Comparison of ENCODE assay signal across 23 cellular contexts in genomic region chr20:36528875-36529425, GRCh38. TPM values are rescaled to one million over a fixed set of nuclear protein-coding genes. Genes with fewer than 3 reads are reported as not detected.
DNase-seq lines count a peak whose midpoint lies in the region; ATAC-seq, FAIRE-seq and TF ChIP-seq lines count a peak whose summit lies in the region.
"Had no signal": no experiment of that assay in that cellular context is flagged by ENCODE, and none has a peak within 500 bp of the region (broad histone marks: within the 10 kb centered on the region; RNA-seq: fewer than 3 reads in every experiment).

No MANE protein-coding gene starts in this region.

- no peak overlapping the region for H3K4me3 Mint-ChIP-seq in stimulated activated memory B cell treated with anti-CD40 and anti-IgM and Interleukin-4, amounts not matched to agents 10 μg/mL and 1 μg/mL and 100 μg/mL, for 72 hours
- H3K4me3 Mint-ChIP-seq: activated CD8-positive, alpha-beta T cell treated with anti-CD3 and anti-CD28 coated beads, Interleukin-2, amount 10 ng/mL, durations not matched to agents 7 days and 5 days; CD4-positive, alpha-beta memory T cell had no signal

- no peak for FAIRE-seq in GM12878 (lab: Jason Lieb, UNC)
- FAIRE-seq: bronchial epithelial cell, endothelial cell of umbilical vein, GM18507, K562, urothelium cell line had no signal

- peaks cover 25% of the 10 kb centered on the region for H3K36me3 ChIP-seq in cardiac muscle cell
- H3K36me3 ChIP-seq in right atrium auricular region = peaks cover 44% of the 10 kb centered on the region
- peaks cover 4 to 13% of the 10 kb centered on the region in 2 experiments; a peak in 3 of 4 replicates for H3K36me3 ChIP-seq in GM12878 (ENCODE audit: control insufficient read depth in 2 of 2, insufficient read depth in 2 of 2, low read length in 1 of 2)

- H3K27ac Mint-ChIP-seq in stimulated activated memory B cell treated with anti-CD40 and anti-IgM and Interleukin-4, amounts not matched to agents 10 μg/mL and 1 μg/mL and 100 μg/mL, for 72 hours = no peak overlapping the region
- H3K27ac Mint-ChIP-seq: activated CD8-positive, alpha-beta T cell treated with anti-CD3 and anti-CD28 coated beads, Interleukin-2, amount 10 ng/mL, durations not matched to agents 7 days and 5 days; CD4-positive, alpha-beta memory T cell had no signal

- POLR2A ChIA-PET in GM12878 (lab: Charles Lee) = no interaction called here

- H3K79me2 ChIP-seq in GM12878 (ENCODE audit: control insufficient read depth, insufficient read depth, low read length) = no peaks in the 10 kb centered on the region

- no peak overlapping the region for H3K4me2 ChIP-seq in GM12878 (ENCODE audit: control insufficient read depth, insufficient read depth)

- CTCF ChIA-PET in GM12878 (lab: Yijun Ruan, JAX) = interaction anchor here (0.6 kb wide), 1 partner anchor 373 kb away, joined by 3 read pairs; no protein-coding TSS in a partner anchor

- H3K9ac ChIP-seq in GM12878 (ENCODE audit: control insufficient read depth, insufficient read depth, low read length) = no peak overlapping the region

- no peak for TF ChIP-seq CTCF in cardiac muscle cell (IDR thresholded peaks at IDR 0.05; ENCODE audit: low read depth, low read length)
- TF ChIP-seq CTCF in right atrium auricular region (IDR thresholded peaks at IDR 0.05) = no peak
- TF ChIP-seq CTCF in GM12878 (IDR thresholded peaks at IDR 0.05 in 2 of 3, conservative IDR thresholded peaks at IDR 0.05 in 1 of 3; ENCODE audit: control insufficient read depth in 2 of 3, extremely low read depth in 1 of 3, insufficient read depth in 1 of 3, low read depth in 3 of 3, low read length in 3 of 3) = no peak

- no TSS peak for BruUV-seq in GM12878 (replicated peaks; lab: Mats Ljungman, UMichigan)

- H3K27me3 Mint-ChIP-seq in stimulated activated memory B cell treated with anti-CD40 and anti-IgM and Interleukin-4, amounts not matched to agents 10 μg/mL and 1 μg/mL and 100 μg/mL, for 72 hours = no peaks in the 10 kb centered on the region
- H3K27me3 Mint-ChIP-seq: CD4-positive, alpha-beta memory T cell had no signal

- H3K9me3 ChIP-seq in cardiac muscle cell (ENCODE audit: low read depth) (no peaks in the 10 kb centered on the region), right atrium auricular region (no peaks in the 10 kb centered on the region), GM12878 (replicated peaks; ENCODE audit: control insufficient read depth, insufficient read depth, low read length) (no peaks in the 10 kb centered on the region)

- H3K27me3 ChIP-seq in cardiac muscle cell (no peaks in the 10 kb centered on the region), right atrium auricular region (no peaks in the 10 kb centered on the region), GM12878 (replicated peaks in 1 of 2; ENCODE audit: control insufficient read depth in 2 of 2, insufficient read depth in 2 of 2, low read length in 1 of 2) (no peaks in the 10 kb centered on the region)

- in situ Hi-C loops in GM12878 (cut with MboI) = no loop called here

- 0 out of 2 replicates have a peak, but pooled peaks have one; percentile 28 for TF ChIP-seq POLR2A in GM12878 (IDR thresholded peaks at IDR 0.05; ENCODE audit: low read depth, low read length)

- ATAC-seq in GM12878 = no peak
- ATAC-seq in stimulated activated memory B cell treated with anti-CD40 and anti-IgM and Interleukin-4, amounts not matched to agents 10 μg/mL and 1 μg/mL and 100 μg/mL, for 72 hours = peak; percentile 17
- ATAC-seq: activated CD4-positive, CD25-positive, alpha-beta regulatory T cell treated with anti-CD3 and anti-CD28 coated beads, Interleukin-2, amount 50 U/mL, for 24 hours; activated CD8-positive, alpha-beta T cell treated with anti-CD3 and anti-CD28 coated beads, Interleukin-2, amount 10 ng/mL, durations not matched to agents 7 days and 5 days; K562; PC-3 had no signal

- RAD21 ChIA-PET in GM12878 (lab: Charles Lee; ENCODE audit: unreplicated experiment) = no interaction called here

- peaks cover 39% of the 10 kb centered on the region for H3K36me3 Mint-ChIP-seq in stimulated activated memory B cell treated with anti-CD40 and anti-IgM and Interleukin-4, amounts not matched to agents 10 μg/mL and 1 μg/mL and 100 μg/mL, for 72 hours

- WGBS in GM12878 (ENCODE audit: insufficient coverage, insufficient replicate concordance, low lambda C conversion rate, missing lambda C conversion rate) = 82% methylated on average over 12 of the region's 14 CpGs

- TF ChIP-seq RAD21 in GM12878 (IDR thresholded peaks at IDR 0.05; ENCODE audit: insufficient read depth, low read depth, low read length) = no peak

- H3K4me3 ChIP-seq in cardiac muscle cell (no peak overlapping the region), right atrium auricular region (no peak overlapping the region), GM12878 (no peak overlapping the region)
- H3K4me3 ChIP-seq: K562 had no signal

- no peaks in the 10 kb centered on the region for H3K9me3 Mint-ChIP-seq in stimulated activated memory B cell treated with anti-CD40 and anti-IgM and Interleukin-4, amounts not matched to agents 10 μg/mL and 1 μg/mL and 100 μg/mL, for 72 hours
- H3K9me3 Mint-ChIP-seq: CD4-positive, alpha-beta memory T cell had no signal

- H3K4me1 ChIP-seq in cardiac muscle cell (ENCODE audit: low read depth) (no peaks in the 10 kb centered on the region), right atrium auricular region (peaks cover 0 to 6% of the 10 kb centered on the region in 2 donors), GM12878 (ENCODE audit: control insufficient read depth, insufficient read depth, low read length) (peaks cover 5% of the 10 kb centered on the region; the same call in 1 of the 2 replicates)

- no peak overlapping the region for H2AFZ ChIP-seq in GM12878 (ENCODE audit: control insufficient read depth, low read depth, low read length)

- TF ChIP-seq EP300 in GM12878 (IDR thresholded peaks at IDR 0.05; ENCODE audit: borderline replicate concordance in 1 of 2, control insufficient read depth in 1 of 2, low read depth in 2 of 2, low read length in 2 of 2) = no peak

- H4K20me1 ChIP-seq in GM12878 (ENCODE audit: control insufficient read depth, insufficient read depth) = no peaks in the 10 kb centered on the region

- H3K27ac ChIP-seq in cardiac muscle cell (peak overlapping the region; percentile 76), right atrium auricular region (no peak overlapping the region), GM12878 (ENCODE audit: control insufficient read depth, insufficient read depth) (no peak overlapping the region)

- peaks cover 5% of the 10 kb centered on the region for H3K4me1 Mint-ChIP-seq in stimulated activated memory B cell treated with anti-CD40 and anti-IgM and Interleukin-4, amounts not matched to agents 10 μg/mL and 1 μg/mL and 100 μg/mL, for 72 hours
- H3K4me1 Mint-ChIP-seq: CD4-positive, alpha-beta memory T cell had no signal

- DNase-seq in cardiac muscle cell (ENCODE audit: low read depth in 1 of 2, low spot score in 1 of 2) (no peak), right atrium auricular region (ENCODE audit: low spot score) (no peak), GM12878 (ENCODE audit: low read depth, low spot score) (no peak), mesenteric fat pad (ENCODE audit: low spot score) (peak; percentile 69), SKM-1 (lab: John Stamatoyannopoulos, UW; ENCODE audit: unreplicated experiment) (no peak), SHP77 treated with DMSO at 0.1 percent for 48 hours (lab: John Stamatoyannopoulos, UW) (no peak), epidermal melanocyte (ENCODE audit: insufficient read length, low spot score) (no peak)
- DNase-seq: activated CD8-positive, alpha-beta T cell treated with anti-CD3 and anti-CD28 coated beads, Interleukin-2, amount 10 ng/mL, durations not matched to agents 7 days and 5 days; CD4-positive, alpha-beta memory T cell; dermis blood vessel endothelial cell; GDM1; NCI-H1105 treated with DMSO at 0.1 percent for 48 hours; NCI-H2029 treated with DMSO at 0.1 percent for 48 hours; NCI-H446; PC-3; stimulated activated CD8-positive, alpha-beta memory T cell treated with anti-CD3 and anti-CD28 coated beads, Interleukin-4, amount 100 ng/mL, for 48 hours had no signal

- intact Hi-C loops in GM12878 (cut with micrococcal nuclease; ENCODE audit: unreplicated experiment) = no loop called here

- SMC1A ChIA-PET in GM12878 (lab: Charles Lee; ENCODE audit: uncharacterized antibody, unreplicated experiment) = no interaction called here

RNA-seq across cellular contexts. Expression of gene MYL9, which starts 12.4 kb away (rescaled TPM):
- total RNA-seq in cardiac muscle cell (579 and 882 TPM in 2 replicates), right atrium auricular region (100 to 1,000 TPM; 558 to 602 TPM), GM12878 (2014; rRNA removed) (0.11 and 0.28 TPM in 2 replicates), GM12878 (2014; rRNA removed; fragmentation: Illumina TruSeq; extraction: Trizol) (0.37 and 0.54 TPM in 2 replicates), GM12878 (2021) (1.6 and 1.7 TPM in 2 replicates), mesenteric fat pad (518 TPM)
- polyA plus RNA-seq in cardiac muscle cell (1,085 and 1,624 TPM in 2 replicates), GM12878 (2011; rRNA removed) (not detected in 2 replicates), GM12878 (2014; fragmentation: Illumina TruSeq; extraction: Trizol) (0.66 TPM in 1 of 2 replicates, not detected in the other), GM12878 (2014; fragmentation: Nextera tagmentation; extraction: Ambion mirVana) (not detected), GM12878 (2014; rRNA removed) (0.56 and 0.64 TPM in 2 replicates), GM12878 (2016; fragmentation: Nextera tagmentation; extraction: Ambion mirVana) (under 1 TPM; 0.62 to 0.63 TPM)
- total RNA-seq in GM12878 (2013; cell fraction: nucleolus; rRNA removed) = 0.22 TPM in 1 of 2 replicates, not detected in the other
- polyA plus RNA-seq in GM12878 (2011; ENCODE audit: low read depth) = 0.88 TPM
- 0.03 TPM in 2 replicates for polyA plus RNA-seq in GM12878 (2011; cell fraction: cytosol; rRNA removed)
- not detected in 2 replicates for polyA plus RNA-seq in GM12878 (2011; cell fraction: nucleus; rRNA removed)
- 2.5 and 2.7 TPM in 2 replicates for polyA plus RNA-seq in GM12878 (2012)
- polyA minus RNA-seq in GM12878 (2011; rRNA and poly(A)+ RNA removed) = not detected in 2 replicates
- polyA minus RNA-seq in GM12878 (2011; cell fraction: cytosol; rRNA and poly(A)+ RNA removed) = not detected in 2 replicates
- not detected in 2 replicates for polyA minus RNA-seq in GM12878 (2011; cell fraction: nucleus; rRNA and poly(A)+ RNA removed)
- total RNA-seq: CD4-positive, alpha-beta memory T cell had no signal
- polyA plus RNA-seq: CD4-positive, alpha-beta memory T cell had no signal

RNA-seq across cellular contexts. Expression of gene TGIF2, which starts 44.4 kb away (rescaled TPM):
- total RNA-seq in cardiac muscle cell (52.8 and 59.4 TPM in 2 replicates), right atrium auricular region (10 to 100 TPM in 1 of 2 donors, 1 to 10 TPM in 1; 8.9 to 10.7 TPM), GM12878 (2014; rRNA removed) (37.2 and 38.7 TPM in 2 replicates), GM12878 (2014; rRNA removed; fragmentation: Illumina TruSeq; extraction: Trizol) (24.9 and 27.3 TPM in 2 replicates), GM12878 (2021) (43.5 and 47.1 TPM in 2 replicates), mesenteric fat pad (9.3 TPM)
- polyA plus RNA-seq in cardiac muscle cell (69.5 and 90.6 TPM in 2 replicates), GM12878 (2011; rRNA removed) (31.1 and 36.1 TPM in 2 replicates), GM12878 (2014; fragmentation: Illumina TruSeq; extraction: Trizol) (40.6 and 51.9 TPM in 2 replicates), GM12878 (2014; fragmentation: Nextera tagmentation; extraction: Ambion mirVana) (10 to 100 TPM; 13.1 to 26.4 TPM), GM12878 (2014; rRNA removed) (37.7 and 40.4 TPM in 2 replicates), GM12878 (2016; fragmentation: Nextera tagmentation; extraction: Ambion mirVana) (10 to 100 TPM; 26.4 to 38.0 TPM)
- total RNA-seq in GM12878 (2013; cell fraction: nucleolus; rRNA removed) = 46.2 and 48.0 TPM in 2 replicates
- 8.9 TPM for polyA plus RNA-seq in GM12878 (2011; ENCODE audit: low read depth)
- 42.5 and 47.7 TPM in 2 replicates for polyA plus RNA-seq in GM12878 (2011; cell fraction: cytosol; rRNA removed)
- polyA plus RNA-seq in GM12878 (2011; cell fraction: nucleus; rRNA removed) = 23.6 and 25.1 TPM in 2 replicates
- polyA plus RNA-seq in GM12878 (2012) = 15.7 and 21.9 TPM in 2 replicates
- polyA minus RNA-seq in GM12878 (2011; rRNA and poly(A)+ RNA removed) = 27.0 and 54.7 TPM in 2 replicates
- 22.9 and 28.1 TPM in 2 replicates for polyA minus RNA-seq in GM12878 (2011; cell fraction: cytosol; rRNA and poly(A)+ RNA removed)
- polyA minus RNA-seq in GM12878 (2011; cell fraction: nucleus; rRNA and poly(A)+ RNA removed) = 7.1 and 14.4 TPM in 2 replicates

Comparison
In these comparisons a context has a peak if more than half of its experiments do, and no peak if none do; other contexts are left out.
1. RNA of gene MYL9, which starts 12.4 kb away (total RNA-seq): 558 to 602 TPM in right atrium auricular region, 579 to 882 TPM in cardiac muscle cell and 518 TPM in mesenteric fat pad (single experiment); 0.11 to 1.7 TPM in GM12878; every median in the first group is over 100 times any median in the second.